ENCODE assay signal across 8 cellular contexts in the genomic region with DNA sequence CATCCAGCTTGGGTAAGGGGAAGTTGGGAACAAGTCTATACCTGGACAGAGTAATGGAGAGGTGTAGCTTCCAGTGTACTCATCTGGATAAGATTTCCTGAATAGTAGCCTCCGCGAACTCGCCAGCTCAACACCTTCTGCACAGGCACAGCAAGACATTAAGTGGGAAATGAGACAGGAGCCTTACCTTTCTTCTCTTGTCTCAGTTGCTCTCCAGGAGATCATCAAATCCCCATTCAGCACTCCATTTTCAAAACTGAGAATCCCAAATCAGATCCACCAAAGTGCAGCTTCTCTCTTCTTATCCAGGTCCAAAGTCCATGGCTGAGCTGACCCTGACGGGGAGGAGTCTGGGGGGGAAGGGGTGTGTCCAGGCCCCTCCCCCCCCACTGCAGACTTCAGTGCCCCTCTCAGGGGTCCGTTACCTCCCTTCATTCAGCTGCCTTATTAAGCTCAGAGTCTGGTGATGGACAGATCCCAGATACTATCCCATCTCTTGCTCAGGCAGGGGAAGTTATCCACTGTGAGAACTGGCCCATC. TPM values are rescaled to one million over a fixed set of nuclear protein-coding genes. Genes with fewer than 3 reads are reported as not detected.
DNase-seq lines count a peak whose midpoint lies in the region; ATAC-seq, FAIRE-seq and TF ChIP-seq lines count a peak whose summit lies in the region.

No MANE protein-coding gene starts in this region.

- no peaks in the 10 kb centered on the region for H3K27me3 Mint-ChIP-seq in activated CD4-positive, alpha-beta memory T cell treated with anti-CD3 and anti-CD28 coated beads for 36 hours
- peaks cover 4% of the 10 kb centered on the region for H3K27me3 Mint-ChIP-seq in glutamatergic neuron (ENCODE audit: unreplicated experiment)

- POLR2A ChIA-PET in activated CD4-positive, alpha-beta memory T cell treated with anti-CD3 and anti-CD28 coated beads for 36 hours (lab: Charles Lee): interaction anchor here (1.1 to 3.3 kb wide), 3 partner anchors 8 to 22 kb away, joined by 3 to 22 read pairs (median 8); no protein-coding TSS in a partner anchor

- DNase-seq in HFF-Myc (ENCODE audit: extremely low read depth, low read depth): no peak
- DNase-seq in activated CD4-positive, alpha-beta memory T cell treated with anti-CD3 and anti-CD28 coated beads for 36 hours: no peak
- no peak for DNase-seq in glutamatergic neuron
- peak; percentile 29 for DNase-seq in stimulated activated CD8-positive, alpha-beta memory T cell treated with anti-CD3 and anti-CD28 coated beads, Interleukin-4, amount 100 ng/mL, for 48 hours
- no peak for DNase-seq in ACHN
- no peak for DNase-seq in stimulated activated naive CD4-positive, alpha-beta T cell (lab: John Stamatoyannopoulos, UW)
- no peak for DNase-seq in GM12892 (ENCODE audit: insufficient read length)

- H3K4me3 Mint-ChIP-seq in activated CD4-positive, alpha-beta memory T cell treated with anti-CD3 and anti-CD28 coated beads for 36 hours: peak overlapping the region; percentile 94
- peak overlapping the region; percentile 85 for H3K4me3 Mint-ChIP-seq in glutamatergic neuron (ENCODE audit: unreplicated experiment)

- peak overlapping the region; percentile 56 for H3K4me3 ChIP-seq in HFF-Myc (replicated peaks; ENCODE audit: low read depth, low read length)

- FAIRE-seq in GM12892 (lab: Jason Lieb, UNC): no peak

- H3K27ac Mint-ChIP-seq in activated CD4-positive, alpha-beta memory T cell treated with anti-CD3 and anti-CD28 coated beads for 36 hours: peak overlapping the region; percentile 99
- H3K27ac Mint-ChIP-seq in glutamatergic neuron (ENCODE audit: unreplicated experiment): peak overlapping the region; percentile 23

- in situ Hi-C loops in ACHN (cut with HindIII; ENCODE audit: low pct_ligation_motif_present, low pct_unique_long_range_greater_than_20kb, low sequenced_read_pairs): no loop called here

- peaks cover 11% of the 10 kb centered on the region for H3K36me3 Mint-ChIP-seq in activated CD4-positive, alpha-beta memory T cell treated with anti-CD3 and anti-CD28 coated beads for 36 hours
- H3K36me3 Mint-ChIP-seq in glutamatergic neuron (ENCODE audit: unreplicated experiment): no peaks in the 10 kb centered on the region

- no peak for ATAC-seq in HG02870 (IDR thresholded peaks at IDR 0.05; ENCODE audit: unreplicated experiment)

- TF ChIP-seq CTCF in HFF-Myc (IDR thresholded peaks at IDR 0.05; ENCODE audit: low read depth, low read length, missing control alignments) (no peak), glutamatergic neuron (IDR thresholded peaks at IDR 0.05; ENCODE audit: partially characterized antibody, unreplicated experiment) (no peak)

- intact Hi-C loops in activated CD4-positive, alpha-beta memory T cell treated with anti-CD3 and anti-CD28 coated beads for 36 hours (cut with micrococcal nuclease): loop anchor here (2.0 to 10.0 kb wide), 2 partner anchors 314 to 352 kb away; a partner anchor contains a TSS

- H3K4me1 Mint-ChIP-seq in activated CD4-positive, alpha-beta memory T cell treated with anti-CD3 and anti-CD28 coated beads for 36 hours (ENCODE audit: low read depth): peaks cover 64% of the 10 kb centered on the region
- peaks cover 53% of the 10 kb centered on the region for H3K4me1 Mint-ChIP-seq in glutamatergic neuron (ENCODE audit: low read depth, unreplicated experiment)

- TF ChIP-seq POLR2A in GM12892 (IDR thresholded peaks at IDR 0.05; ENCODE audit: low read depth, low read length): no peak

- CTCF ChIA-PET in activated CD4-positive, alpha-beta memory T cell treated with anti-CD3 and anti-CD28 coated beads for 36 hours (lab: Charles Lee): interaction anchor here (0.5 to 2.4 kb wide), 3 partner anchors 22 to 266 kb away, joined by 3 to 8 read pairs (median 3); no protein-coding TSS in a partner anchor

- no peaks in the 10 kb centered on the region for H3K9me3 Mint-ChIP-seq in activated CD4-positive, alpha-beta memory T cell treated with anti-CD3 and anti-CD28 coated beads for 36 hours
- H3K9me3 Mint-ChIP-seq in glutamatergic neuron (ENCODE audit: unreplicated experiment): peaks cover 13% of the 10 kb centered on the region

RNA-seq across cellular contexts. Expression of a gene that starts 5.9 kb away (rescaled TPM):
- 100 to 1,000 TPM; 101 to 106 TPM for total RNA-seq in activated CD4-positive, alpha-beta memory T cell treated with anti-CD3 and anti-CD28 coated beads for 36 hours
- 45.6 TPM for total RNA-seq in glutamatergic neuron (ENCODE audit: unreplicated experiment)
- 40.5 TPM for polyA plus RNA-seq in GM12892 (2012; ENCODE audit: missing spikeins)

RNA-seq across cellular contexts. Expression of a gene that starts 52.5 kb away (rescaled TPM):
- 10 to 100 TPM; 17.9 to 20.5 TPM for total RNA-seq in activated CD4-positive, alpha-beta memory T cell treated with anti-CD3 and anti-CD28 coated beads for 36 hours
- total RNA-seq in glutamatergic neuron (ENCODE audit: unreplicated experiment): 27.0 TPM
- 19.4 TPM for polyA plus RNA-seq in GM12892 (2012; ENCODE audit: missing spikeins)
